14 cellular contexts compared by ENCODE assay signal in the genomic region with DNA sequence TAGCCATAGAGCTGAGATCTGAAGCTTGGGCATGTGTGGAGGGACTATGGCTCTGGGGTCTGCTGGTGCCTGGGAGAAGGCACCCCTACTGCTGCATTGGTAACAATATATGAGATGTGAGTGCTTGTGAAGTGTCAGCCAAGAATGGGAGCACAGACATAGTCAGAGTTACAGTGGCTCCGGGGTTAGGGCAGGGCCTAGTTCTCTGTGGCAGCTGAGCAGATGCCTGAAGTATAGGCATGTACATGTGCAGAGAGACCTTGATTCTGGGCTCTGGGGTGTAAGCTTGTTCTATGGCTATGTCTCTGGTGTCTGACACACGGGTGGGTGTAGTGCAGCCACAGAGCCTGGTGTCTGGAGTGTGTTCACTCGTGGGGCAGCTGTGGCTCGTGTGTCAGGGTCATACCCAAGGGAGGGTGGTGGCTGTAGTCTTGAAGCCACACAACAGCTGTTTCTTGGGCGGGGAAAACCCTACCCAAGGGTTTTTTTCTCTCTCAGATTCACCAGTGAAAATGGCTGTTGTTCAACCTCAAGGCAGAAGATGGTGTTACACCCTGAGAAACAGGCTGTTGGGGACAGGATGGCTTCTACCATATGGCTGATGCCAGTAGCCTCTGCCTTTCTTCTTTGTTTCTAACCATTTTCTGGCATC. TPM values are rescaled to one million over a fixed set of nuclear protein-coding genes. Genes with fewer than 3 reads are reported as not detected.
DNase-seq lines count a peak whose midpoint lies in the region; ATAC-seq, FAIRE-seq and TF ChIP-seq lines count a peak whose summit lies in the region.
"Had no signal": no experiment of that assay in that cellular context is flagged by ENCODE, and none has a peak within 500 bp of the region (broad histone marks: within the 10 kb centered on the region; RNA-seq: fewer than 3 reads in every experiment).

No MANE protein-coding gene starts in this region.

- BruUV-seq in PC-9 (replicated peaks; lab: Mats Ljungman, UMichigan) = no TSS peak

- peak; percentile 40 for DNase-seq in GM18507 (ENCODE audit: extremely low spot score, insufficient read length, low read depth)
- DNase-seq in PC-9 = no peak
- DNase-seq in NCI-H446 treated with DMSO at 0.1 percent for 48 hours (lab: John Stamatoyannopoulos, UW) = no peak
- DNase-seq in GM03348 (ENCODE audit: low spot score) = no peak
- DNase-seq: CD4-positive, CD25-positive, alpha-beta regulatory T cell; effector memory CD4-positive, alpha-beta T cell; mucosa of descending colon had no signal

- no peaks in the 10 kb centered on the region for H3F3A ChIP-seq in Loucy (ENCODE audit: low read depth)
- no peaks in the 10 kb centered on the region for H3F3A ChIP-seq in PC-9 (ENCODE audit: insufficient read depth, low read depth)

- H3K4me3 ChIP-seq in Loucy (ENCODE audit: low read length, poor library complexity, severe bottlenecking) (no peak overlapping the region), PC-9 (no peak overlapping the region)
- H3K4me3 ChIP-seq: hepatocyte, mucosa of descending colon had no signal

- H3K79me2 ChIP-seq in Loucy (ENCODE audit: insufficient read depth, low read length) = no peaks in the 10 kb centered on the region
- no peaks in the 10 kb centered on the region for H3K79me2 ChIP-seq in PC-9 (ENCODE audit: low read depth)
- H3K79me2 ChIP-seq: hepatocyte had no signal

- intact Hi-C loops in PC-9 (cut with micrococcal nuclease; ENCODE audit: unreplicated experiment) = no loop called here

- peak; percentile 95 for FAIRE-seq in GM18507 (lab: Jason Lieb, UNC)

- TF ChIP-seq CTCF in Loucy (conservative IDR thresholded peaks at IDR 0.05; ENCODE audit: low read length) = no peak
- no peak for TF ChIP-seq CTCF in PC-9 (conservative IDR thresholded peaks at IDR 0.05)

- H3K27me3 ChIP-seq in Loucy (ENCODE audit: insufficient read depth, low read length, poor library complexity, severe bottlenecking) (no peaks in the 10 kb centered on the region), PC-9 (ENCODE audit: insufficient read depth, low read depth) (peaks cover 10% of the 10 kb centered on the region; the same call in 1 of the 2 replicates)
- H3K27me3 ChIP-seq: hepatocyte had no signal

- no peak overlapping the region for H3K27ac ChIP-seq in PC-9
- H3K27ac ChIP-seq: hepatocyte had no signal

- H3K9me2 ChIP-seq in Loucy (replicated peaks; ENCODE audit: low read depth, low read length) (no peaks in the 10 kb centered on the region), PC-9 (ENCODE audit: insufficient read depth) (no peaks in the 10 kb centered on the region)

- no peak overlapping the region for H3K9ac ChIP-seq in Loucy (ENCODE audit: low read depth, low read length, poor library complexity, severe bottlenecking)

- H2AFZ ChIP-seq in Loucy (ENCODE audit: low read length) (peak overlapping the region; percentile 72), PC-9 (no peak overlapping the region)
- H2AFZ ChIP-seq: hepatocyte had no signal

- H3K36me3 ChIP-seq in Loucy (ENCODE audit: insufficient read depth, low read length) (no peaks in the 10 kb centered on the region), PC-9 (ENCODE audit: low read depth) (no peaks in the 10 kb centered on the region)

- CTCF ChIA-PET in PC-9 (lab: Charles Lee) = no interaction called here

- H3K9me3 ChIP-seq in Loucy (ENCODE audit: insufficient read depth, low read depth, low read length) = no peaks in the 10 kb centered on the region
- H3K9me3 ChIP-seq in PC-9 (ENCODE audit: insufficient read depth, low read depth) = no peaks in the 10 kb centered on the region
- H3K9me3 ChIP-seq: mucosa of descending colon had no signal

- no peak overlapping the region for H3K4me2 ChIP-seq in Loucy (ENCODE audit: low read depth, low read length, poor library complexity, severe bottlenecking)
- no peak overlapping the region for H3K4me2 ChIP-seq in PC-9
- H3K4me2 ChIP-seq: hepatocyte had no signal

- POLR2A ChIA-PET in PC-9 (lab: Charles Lee; ENCODE audit: unreplicated experiment) = no interaction called here

- ATAC-seq in GM19467 (IDR thresholded peaks at IDR 0.05; ENCODE audit: unreplicated experiment) = peak; percentile 62
- peak; percentile 78 for ATAC-seq in HG02943 (IDR thresholded peaks at IDR 0.05; ENCODE audit: low read depth, unreplicated experiment)
- ATAC-seq in activated CD4-positive, CD25-positive, alpha-beta regulatory T cell treated with anti-CD3 and anti-CD28 coated beads, Interleukin-2, amount 50 U/mL, for 24 hours = no peak
- ATAC-seq: mucosa of descending colon had no signal

- H4K20me1 ChIP-seq in Loucy (ENCODE audit: insufficient read depth, low read length, poor library complexity, severe bottlenecking) = no peaks in the 10 kb centered on the region
- no peaks in the 10 kb centered on the region for H4K20me1 ChIP-seq in PC-9 (ENCODE audit: insufficient read depth)

- peaks cover 40% of the 10 kb centered on the region for H3K4me1 ChIP-seq in Loucy (ENCODE audit: insufficient read depth, low read length, poor library complexity, severe bottlenecking)
- H3K4me1 ChIP-seq in PC-9 (replicated peaks; ENCODE audit: insufficient read depth) = no peaks in the 10 kb centered on the region

RNA-seq across cellular contexts. Expression of gene TCL1A, which starts 11.9 kb away (rescaled TPM):
- total RNA-seq in PC-9 (2021) = not detected in 2 replicates
- total RNA-seq: activated CD8-positive, alpha-beta memory T cell treated with anti-CD3 and anti-CD28 coated beads for 36 hours; hepatocyte; NCI-H460 had no signal

RNA-seq across cellular contexts. Expression of gene TCL1B, which starts 39.6 kb away (rescaled TPM):
- not detected in 2 replicates for total RNA-seq in PC-9 (2021)
- total RNA-seq: activated CD8-positive, alpha-beta memory T cell treated with anti-CD3 and anti-CD28 coated beads for 36 hours; CD4-positive, CD25-positive, alpha-beta regulatory T cell; mucosa of descending colon; NCI-H460 had no signal

Comparison
In these comparisons a context has a peak if more than half of its experiments do, and no peak if none do; other contexts are left out.
1. ATAC-seq: peak in GM19467 (single experiment) and HG02943 (single experiment); none in activated CD4-positive, CD25-positive, alpha-beta regulatory T cell treated with anti-CD3 and anti-CD28 coated beads, Interleukin-2, amount 50 U/mL, for 24 hours (0 of 2).